Comparison of ENCODE assay signal across 8 cellular contexts in the genomic region with DNA sequence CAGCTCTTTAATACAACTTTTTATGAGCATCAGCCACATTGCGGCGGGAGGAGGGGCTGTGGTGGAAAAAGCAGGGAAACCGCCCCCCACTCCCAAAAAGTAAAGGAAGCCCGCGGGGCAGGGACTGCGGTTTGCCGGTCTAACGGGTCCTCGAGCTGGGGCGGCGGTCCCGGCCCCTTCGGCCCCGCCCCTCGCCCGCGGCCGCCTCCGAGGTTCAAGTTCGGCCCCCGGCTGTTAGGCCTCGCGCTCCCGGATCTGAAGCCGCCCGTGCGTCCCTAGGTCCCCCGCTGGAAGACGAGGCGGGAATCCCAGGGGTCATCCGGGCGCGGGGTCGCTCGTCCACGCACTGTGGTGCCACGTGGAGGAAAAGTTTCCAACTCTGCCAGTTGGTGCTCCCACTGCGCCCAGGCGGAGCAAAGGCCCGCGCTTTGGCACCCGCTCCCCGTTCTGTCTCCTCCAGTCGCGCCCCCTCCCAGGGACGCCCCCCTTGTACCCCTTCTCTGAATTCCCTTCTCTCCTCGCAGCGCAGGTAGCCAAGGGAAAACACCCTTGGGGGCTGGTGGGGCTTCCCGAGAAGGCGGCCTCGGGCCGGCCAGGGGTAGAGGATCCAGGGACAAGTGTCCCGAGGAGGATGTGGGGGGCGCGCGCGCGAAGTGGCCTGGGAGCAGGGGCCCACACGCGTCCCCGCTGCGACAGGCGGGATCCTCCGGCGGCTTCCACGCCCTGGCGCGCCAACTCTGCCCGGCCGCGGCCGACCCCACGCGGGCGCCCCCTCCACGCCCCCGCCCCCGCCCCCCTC. TPM values are rescaled to one million over a fixed set of nuclear protein-coding genes. Genes with fewer than 3 reads are reported as not detected.
DNase-seq lines count a peak whose midpoint lies in the region; ATAC-seq and TF ChIP-seq lines count a peak whose summit lies in the region.

No MANE protein-coding gene starts in this region.

- peak overlapping the region; percentile 63 for H3K4me3 ChIP-seq in AG10803 (ENCODE audit: low read length)

- H3K4me3 Mint-ChIP-seq in activated T-helper 1 cell treated with anti-CD3 and anti-CD28 coated beads, Interleukin-12 subunit alpha, Interleukin-12 subunit beta, Interleukin-2, Interleukin-4 antibody, amounts not matched to agents 30 ng/mL and 10 ng/mL and 1 ng/mL, durations not matched to agents 14 hours and 24 hours and 36 hours = peak overlapping the region; percentile 73

- no peaks in the 10 kb centered on the region for H3K9me3 Mint-ChIP-seq in activated T-helper 1 cell treated with anti-CD3 and anti-CD28 coated beads, Interleukin-12 subunit alpha, Interleukin-12 subunit beta, Interleukin-2, Interleukin-4 antibody, amounts not matched to agents 30 ng/mL and 10 ng/mL and 1 ng/mL, durations not matched to agents 14 hours and 24 hours and 36 hours

- peak; percentile 17 for DNase-seq in AG10803 (ENCODE audit: low read depth)
- DNase-seq in activated T-helper 1 cell treated with anti-CD3 and anti-CD28 coated beads, Interleukin-12 subunit alpha, Interleukin-12 subunit beta, Interleukin-2, Interleukin-4 antibody, amounts not matched to agents 30 ng/mL and 10 ng/mL and 1 ng/mL, durations not matched to agents 14 hours and 24 hours and 36 hours (ENCODE audit: low spot score) = no peak
- peak in 36 of 51 donors; percentile 34 to 83 (median 56) for DNase-seq in hypothalamus (lab: John Stamatoyannopoulos, UW)
- DNase-seq in sciatic nerve (ENCODE audit: low spot score) = peak; percentile 83
- no peak for DNase-seq in NCI-H345 treated with DMSO at 0.1 percent for 48 hours (lab: John Stamatoyannopoulos, UW; ENCODE audit: unreplicated experiment)
- no peak for DNase-seq in kidney tubule cell (ENCODE audit: low spot score)

- ATAC-seq in GM18868 (IDR thresholded peaks at IDR 0.05; ENCODE audit: unreplicated experiment) (peak; percentile 28), HG03196 (IDR thresholded peaks at IDR 0.05; ENCODE audit: unreplicated experiment) (peak; percentile 24), sciatic nerve (peak; percentile 42)

- peaks cover 33% of the 10 kb centered on the region for H3K27me3 Mint-ChIP-seq in activated T-helper 1 cell treated with anti-CD3 and anti-CD28 coated beads, Interleukin-12 subunit alpha, Interleukin-12 subunit beta, Interleukin-2, Interleukin-4 antibody, amounts not matched to agents 30 ng/mL and 10 ng/mL and 1 ng/mL, durations not matched to agents 14 hours and 24 hours and 36 hours (ENCODE audit: insufficient read depth)

- TF ChIP-seq CTCF in AG10803 (conservative IDR thresholded peaks at IDR 0.05; ENCODE audit: low read length) = no peak

- intact Hi-C loops in activated T-helper 1 cell treated with anti-CD3 and anti-CD28 coated beads, Interleukin-12 subunit alpha, Interleukin-12 subunit beta, Interleukin-2, Interleukin-4 antibody, amounts not matched to agents 30 ng/mL and 10 ng/mL and 1 ng/mL, durations not matched to agents 14 hours and 24 hours and 36 hours (cut with micrococcal nuclease) = no loop called here
- intact Hi-C loops in sciatic nerve (cut with DNase I) = no loop called here

- H3K4me1 Mint-ChIP-seq in activated T-helper 1 cell treated with anti-CD3 and anti-CD28 coated beads, Interleukin-12 subunit alpha, Interleukin-12 subunit beta, Interleukin-2, Interleukin-4 antibody, amounts not matched to agents 30 ng/mL and 10 ng/mL and 1 ng/mL, durations not matched to agents 14 hours and 24 hours and 36 hours (ENCODE audit: low read depth) = peaks cover 5% of the 10 kb centered on the region

- no peak overlapping the region for H3K27ac Mint-ChIP-seq in activated T-helper 1 cell treated with anti-CD3 and anti-CD28 coated beads, Interleukin-12 subunit alpha, Interleukin-12 subunit beta, Interleukin-2, Interleukin-4 antibody, amounts not matched to agents 30 ng/mL and 10 ng/mL and 1 ng/mL, durations not matched to agents 14 hours and 24 hours and 36 hours

- H3K36me3 Mint-ChIP-seq in activated T-helper 1 cell treated with anti-CD3 and anti-CD28 coated beads, Interleukin-12 subunit alpha, Interleukin-12 subunit beta, Interleukin-2, Interleukin-4 antibody, amounts not matched to agents 30 ng/mL and 10 ng/mL and 1 ng/mL, durations not matched to agents 14 hours and 24 hours and 36 hours (ENCODE audit: low read depth) = no peaks in the 10 kb centered on the region

RNA-seq across cellular contexts. Expression of gene AUTS2, which starts 0.8 kb away (rescaled TPM):
- 2.4 and 2.7 TPM in 2 replicates for total RNA-seq in activated T-helper 1 cell treated with anti-CD3 and anti-CD28 coated beads, Interleukin-12 subunit alpha, Interleukin-12 subunit beta, Interleukin-2, Interleukin-4 antibody, amounts not matched to agents 30 ng/mL and 10 ng/mL and 1 ng/mL, durations not matched to agents 14 hours and 24 hours and 36 hours
- 129 TPM for total RNA-seq in sciatic nerve

Comparison
In these comparisons a context has a peak if more than half of its experiments do, and no peak if none do; other contexts are left out.
1. DNase-seq: peak in AG10803 (single experiment), hypothalamus (36 of 51) and sciatic nerve (single experiment); none in activated T-helper 1 cell treated with anti-CD3 and anti-CD28 coated beads, Interleukin-12 subunit alpha, Interleukin-12 subunit beta, Interleukin-2, Interleukin-4 antibody, amounts not matched to agents 30 ng/mL and 10 ng/mL and 1 ng/mL, durations not matched to agents 14 hours and 24 hours and 36 hours (single experiment), NCI-H345 treated with DMSO at 0.1 percent for 48 hours (single experiment) and kidney tubule cell (single experiment).
2. RNA of gene AUTS2, which starts 0.8 kb away (total RNA-seq): 129 TPM in sciatic nerve (single experiment); 2.4 to 2.7 TPM in activated T-helper 1 cell treated with anti-CD3 and anti-CD28 coated beads, Interleukin-12 subunit alpha, Interleukin-12 subunit beta, Interleukin-2, Interleukin-4 antibody, amounts not matched to agents 30 ng/mL and 10 ng/mL and 1 ng/mL, durations not matched to agents 14 hours and 24 hours and 36 hours; every median in the first group is over 10 times any median in the second.
3. Peak in every context shown above with its lines, with median percentiles within 50 percentile points of each other: ATAC-seq.